ENCODE assay signal across 1 cellular context in the genomic region with DNA sequence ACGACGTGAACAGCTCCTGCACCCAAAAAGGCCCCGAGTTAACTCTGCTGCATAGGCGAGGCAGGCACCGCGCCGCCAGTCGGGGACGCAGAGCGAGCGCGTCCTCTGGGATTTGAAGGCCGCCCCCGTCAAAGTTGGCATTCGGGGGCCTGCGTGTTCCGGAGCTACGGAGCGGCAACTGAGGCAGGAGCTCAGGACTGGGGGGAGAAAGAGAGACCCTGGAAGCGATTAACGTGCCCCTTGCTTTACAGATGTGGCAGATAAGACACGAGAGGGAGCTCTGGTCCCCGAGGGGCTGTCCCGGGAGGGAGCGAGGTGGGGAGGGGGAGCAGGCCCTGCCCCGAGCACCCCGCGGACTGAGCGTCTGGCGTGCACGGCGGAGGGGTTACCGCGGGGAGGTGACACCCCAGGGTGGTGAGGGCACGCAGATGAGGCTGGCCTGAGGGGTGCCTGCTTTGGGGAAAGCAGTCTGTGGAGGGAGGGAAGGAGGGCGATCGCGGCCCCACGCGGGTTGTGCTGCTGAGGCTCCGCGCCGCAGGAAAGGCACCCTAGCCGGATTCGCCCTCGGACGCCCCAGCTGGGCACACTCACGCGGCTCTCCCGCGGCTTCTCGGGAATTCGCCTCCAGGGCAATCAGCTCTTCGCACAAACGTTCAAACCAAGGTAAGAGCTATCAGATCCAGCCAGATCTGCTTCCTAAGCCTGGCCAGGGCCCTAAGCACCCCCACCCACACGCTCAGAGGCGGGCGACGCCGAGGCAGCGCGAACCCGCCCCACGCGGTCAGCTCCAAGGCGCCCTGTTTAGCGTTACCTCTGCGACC.
TF ChIP-seq lines count a peak whose summit lies in the region.

No MANE protein-coding gene starts in this region.

TF ChIP-seq in GM23338, 12 proteins besides CTCF, POLR2A, EP300 and RAD21 (continued from another document):
- TF ChIP-seq, protein P1, sequence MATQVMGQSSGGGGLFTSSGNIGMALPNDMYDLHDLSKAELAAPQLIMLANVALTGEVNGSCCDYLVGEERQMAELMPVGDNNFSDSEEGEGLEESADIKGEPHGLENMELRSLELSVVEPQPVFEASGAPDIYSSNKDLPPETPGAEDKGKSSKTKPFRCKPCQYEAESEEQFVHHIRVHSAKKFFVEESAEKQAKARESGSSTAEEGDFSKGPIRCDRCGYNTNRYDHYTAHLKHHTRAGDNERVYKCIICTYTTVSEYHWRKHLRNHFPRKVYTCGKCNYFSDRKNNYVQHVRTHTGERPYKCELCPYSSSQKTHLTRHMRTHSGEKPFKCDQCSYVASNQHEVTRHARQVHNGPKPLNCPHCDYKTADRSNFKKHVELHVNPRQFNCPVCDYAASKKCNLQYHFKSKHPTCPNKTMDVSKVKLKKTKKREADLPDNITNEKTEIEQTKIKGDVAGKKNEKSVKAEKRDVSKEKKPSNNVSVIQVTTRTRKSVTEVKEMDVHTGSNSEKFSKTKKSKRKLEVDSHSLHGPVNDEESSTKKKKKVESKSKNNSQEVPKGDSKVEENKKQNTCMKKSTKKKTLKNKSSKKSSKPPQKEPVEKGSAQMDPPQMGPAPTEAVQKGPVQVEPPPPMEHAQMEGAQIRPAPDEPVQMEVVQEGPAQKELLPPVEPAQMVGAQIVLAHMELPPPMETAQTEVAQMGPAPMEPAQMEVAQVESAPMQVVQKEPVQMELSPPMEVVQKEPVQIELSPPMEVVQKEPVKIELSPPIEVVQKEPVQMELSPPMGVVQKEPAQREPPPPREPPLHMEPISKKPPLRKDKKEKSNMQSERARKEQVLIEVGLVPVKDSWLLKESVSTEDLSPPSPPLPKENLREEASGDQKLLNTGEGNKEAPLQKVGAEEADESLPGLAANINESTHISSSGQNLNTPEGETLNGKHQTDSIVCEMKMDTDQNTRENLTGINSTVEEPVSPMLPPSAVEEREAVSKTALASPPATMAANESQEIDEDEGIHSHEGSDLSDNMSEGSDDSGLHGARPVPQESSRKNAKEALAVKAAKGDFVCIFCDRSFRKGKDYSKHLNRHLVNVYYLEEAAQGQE (IDR thresholded peaks at IDR 0.05; ENCODE audit: unreplicated experiment), result peak; percentile 20
- TF ChIP-seq EZH2 (IDR thresholded peaks at IDR 0.05; ENCODE audit: low read depth, unreplicated experiment), result peak; percentile 75
